ENCODE assay signal across 27 cellular contexts in genomic region chr19:16861875-16862274, GRCh38. TPM values are rescaled to one million over a fixed set of nuclear protein-coding genes. Genes with fewer than 3 reads are reported as not detected.
"Had no signal": no experiment of that assay in that cellular context is flagged by ENCODE, and none has a peak within 500 bp of the region (broad histone marks: within the 10 kb centered on the region; RNA-seq: fewer than 3 reads in every experiment).

No MANE protein-coding gene starts in this region.

- H3K9me3 ChIP-seq: adrenal gland, breast epithelium, gastroesophageal sphincter, heart left ventricle, right lobe of liver, stomach, suprapubic skin, tibial nerve, uterus had no signal

- H3K4me1 Mint-ChIP-seq: activated T-helper 17 cell treated with anti-CD3 and anti-CD28 coated beads, Interleukin-2, amount 50 U/mL, for 72 hours; central memory CD8-positive, alpha-beta T cell; stimulated activated effector memory CD8-positive, alpha-beta T cell treated with anti-CD3 and anti-CD28 coated beads, Interleukin-12 subunit alpha, Interleukin-12 subunit beta, amount 100 ng/mL, for 72 hours; WTC11 had no signal

- H3K9me3 Mint-ChIP-seq: activated T-cell treated with anti-CD3 and anti-CD28 coated beads, Interleukin-2, amount 50 U/mL, for 24 hours; activated T-helper 17 cell treated with anti-CD3 and anti-CD28 coated beads, Interleukin-2, amount 50 U/mL, for 72 hours; central memory CD8-positive, alpha-beta T cell; memory B cell; neural crest cell; stimulated activated effector memory CD8-positive, alpha-beta T cell treated with anti-CD3 and anti-CD28 coated beads, Interleukin-12 subunit alpha, Interleukin-12 subunit beta, amount 100 ng/mL, for 72 hours; T-helper 2 cell treated with Interferon-gamma antibody and Interleukin-4, amounts not matched to agents 5 μg/mL and 100 μg/mL, for 36 hours; WTC11 had no signal

- H3K4me1 ChIP-seq: adrenal gland, breast epithelium, right lobe of liver, stomach, suprapubic skin, tibial nerve, uterus had no signal

- H3K36me3 ChIP-seq: uterus had no signal

- H3K27ac Mint-ChIP-seq: activated naive CD8-positive, alpha-beta T cell; activated T-cell treated with anti-CD3 and anti-CD28 coated beads, Interleukin-2, amount 50 U/mL, for 24 hours; activated T-helper 17 cell treated with anti-CD3 and anti-CD28 coated beads, Interleukin-2, amount 50 U/mL, for 72 hours; memory B cell; stimulated activated effector memory CD8-positive, alpha-beta T cell treated with anti-CD3 and anti-CD28 coated beads, Interleukin-12 subunit alpha, Interleukin-12 subunit beta, amount 100 ng/mL, for 72 hours; T-helper 2 cell treated with Interferon-gamma antibody and Interleukin-4, amounts not matched to agents 5 μg/mL and 100 μg/mL, for 36 hours had no signal

- H3K27me3 ChIP-seq: adrenal gland, breast epithelium, gastroesophageal sphincter, heart left ventricle, right lobe of liver, stomach, suprapubic skin, tibial nerve, uterus had no signal

- H3K4me3 ChIP-seq: adrenal gland, breast epithelium, gastroesophageal sphincter, heart left ventricle, right lobe of liver, skin epidermis, stomach, suprapubic skin, tibial nerve, uterus had no signal

- H3K27me3 Mint-ChIP-seq: activated naive CD8-positive, alpha-beta T cell; activated T-cell treated with anti-CD3 and anti-CD28 coated beads, Interleukin-2, amount 50 U/mL, for 24 hours; activated T-helper 17 cell treated with anti-CD3 and anti-CD28 coated beads, Interleukin-2, amount 50 U/mL, for 72 hours; central memory CD8-positive, alpha-beta T cell; memory B cell had no signal

- ATAC-seq: activated T-helper 17 cell treated with anti-CD3 and anti-CD28 coated beads, Interleukin-2, amount 50 U/mL, for 72 hours; gastroesophageal sphincter; heart left ventricle; left colon; right lobe of liver; stimulated activated effector memory CD8-positive, alpha-beta T cell treated with anti-CD3 and anti-CD28 coated beads, Interleukin-12 subunit alpha, Interleukin-12 subunit beta, amount 100 ng/mL, for 72 hours; WTC11 had no signal

- DNase-seq: activated CD8-positive, alpha-beta memory T cell treated with anti-CD3 and anti-CD28 coated beads for 24 hours; activated CD8-positive, alpha-beta memory T cell treated with anti-CD3 and anti-CD28 coated beads, Interleukin-2, amount 50 U/mL, for 4 hours; activated T-cell treated with anti-CD3 and anti-CD28 coated beads, Interleukin-2, amount 50 U/mL, for 24 hours; adrenal gland; heart left ventricle; islet precursor cell; left colon; occipital lobe; right lobe of liver; stimulated activated CD4-positive, alpha-beta T cell treated with anti-CD3 and anti-CD28 coated beads, Interleukin-1b, Interleukin-23, amount 100 ng/mL, for 48 hours; stomach; uterus had no signal

- H3K4me3 Mint-ChIP-seq: activated naive CD8-positive, alpha-beta T cell; activated T-cell treated with anti-CD3 and anti-CD28 coated beads, Interleukin-2, amount 50 U/mL, for 24 hours; activated T-helper 17 cell treated with anti-CD3 and anti-CD28 coated beads, Interleukin-2, amount 50 U/mL, for 72 hours; central memory CD8-positive, alpha-beta T cell; memory B cell; neural crest cell; stimulated activated effector memory CD8-positive, alpha-beta T cell treated with anti-CD3 and anti-CD28 coated beads, Interleukin-12 subunit alpha, Interleukin-12 subunit beta, amount 100 ng/mL, for 72 hours; T-helper 2 cell treated with Interferon-gamma antibody and Interleukin-4, amounts not matched to agents 5 μg/mL and 100 μg/mL, for 36 hours; WTC11 had no signal

- H3K27ac ChIP-seq: adrenal gland, breast epithelium, epithelial cell of prostate, gastroesophageal sphincter, heart left ventricle, right lobe of liver, skin epidermis, stomach, suprapubic skin, tibial nerve, uterus had no signal

RNA-seq across cellular contexts. Expression of gene F2RL3, which starts 26.9 kb away (rescaled TPM):
- total RNA-seq: activated T-helper 17 cell treated with anti-CD3 and anti-CD28 coated beads, Interleukin-2, amount 50 U/mL, for 72 hours; astrocyte; neural crest cell had no signal
